ENCODE assay signal across 1 cellular context in genomic region chr22:50146440-50147228, GRCh38.
A peak's percentile ranks its signal among the peaks of the same experiment; 100 is the strongest.
TF ChIP-seq lines count a peak whose summit lies in the region.

No MANE protein-coding gene starts in this region.

TF ChIP-seq in HepG2, 621 proteins besides CTCF, POLR2A, EP300 and RAD21 (continued from another document and continues in another):
- TF ChIP-seq TBP (CRISPR knock-in tag; IDR thresholded peaks at IDR 0.05), result no peak
- no peak for TF ChIP-seq ELF3 (CRISPR knock-in tag; IDR thresholded peaks at IDR 0.05)
- TF ChIP-seq, protein P1, sequence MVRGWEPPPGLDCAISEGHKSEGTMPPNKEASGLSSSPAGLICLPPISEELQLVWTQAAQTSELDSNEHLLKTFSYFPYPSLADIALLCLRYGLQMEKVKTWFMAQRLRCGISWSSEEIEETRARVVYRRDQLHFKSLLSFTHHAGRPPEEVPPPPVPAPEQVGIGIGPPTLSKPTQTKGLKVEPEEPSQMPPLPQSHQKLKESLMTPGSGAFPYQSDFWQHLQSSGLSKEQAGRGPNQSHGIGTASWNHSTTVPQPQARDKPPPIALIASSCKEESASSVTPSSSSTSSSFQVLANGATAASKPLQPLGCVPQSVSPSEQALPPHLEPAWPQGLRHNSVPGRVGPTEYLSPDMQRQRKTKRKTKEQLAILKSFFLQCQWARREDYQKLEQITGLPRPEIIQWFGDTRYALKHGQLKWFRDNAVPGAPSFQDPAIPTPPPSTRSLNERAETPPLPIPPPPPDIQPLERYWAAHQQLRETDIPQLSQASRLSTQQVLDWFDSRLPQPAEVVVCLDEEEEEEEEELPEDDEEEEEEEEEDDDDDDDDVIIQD (CRISPR knock-in tag; IDR thresholded peaks at IDR 0.05; ENCODE audit: low read depth), result no peak
- TF ChIP-seq ZNF260 (CRISPR knock-in tag; IDR thresholded peaks at IDR 0.05; ENCODE audit: borderline replicate concordance, low read depth), result no peak
- TF ChIP-seq ZNF577 (CRISPR knock-in tag; IDR thresholded peaks at IDR 0.05; ENCODE audit: borderline replicate concordance, low read depth), result no peak
- TF ChIP-seq, protein P2, sequence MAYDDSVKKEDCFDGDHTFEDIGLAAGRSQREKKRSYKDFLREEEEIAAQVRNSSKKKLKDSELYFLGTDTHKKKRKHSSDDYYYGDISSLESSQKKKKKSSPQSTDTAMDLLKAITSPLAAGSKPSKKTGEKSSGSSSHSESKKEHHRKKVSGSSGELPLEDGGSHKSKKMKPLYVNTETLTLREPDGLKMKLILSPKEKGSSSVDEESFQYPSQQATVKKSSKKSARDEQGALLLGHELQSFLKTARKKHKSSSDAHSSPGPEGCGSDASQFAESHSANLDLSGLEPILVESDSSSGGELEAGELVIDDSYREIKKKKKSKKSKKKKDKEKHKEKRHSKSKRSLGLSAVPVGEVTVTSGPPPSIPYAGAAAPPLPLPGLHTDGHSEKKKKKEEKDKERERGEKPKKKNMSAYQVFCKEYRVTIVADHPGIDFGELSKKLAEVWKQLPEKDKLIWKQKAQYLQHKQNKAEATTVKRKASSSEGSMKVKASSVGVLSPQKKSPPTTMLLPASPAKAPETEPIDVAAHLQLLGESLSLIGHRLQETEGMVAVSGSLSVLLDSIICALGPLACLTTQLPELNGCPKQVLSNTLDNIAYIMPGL (CRISPR knock-in tag; IDR thresholded peaks at IDR 0.05; ENCODE audit: borderline replicate concordance in 1 of 2, low read depth in 1 of 2), result peak in 1 of 2 experiments; percentile 57; a peak in 3 of 4 replicates
- no peak for TF ChIP-seq MNT (IDR thresholded peaks at IDR 0.05)
- no peak for TF ChIP-seq MAF1 (CRISPR knock-in tag; IDR thresholded peaks at IDR 0.05; ENCODE audit: borderline replicate concordance)
- 0 out of 2 replicates have a peak, but pooled peaks have one; percentile 19 for TF ChIP-seq EED (CRISPR knock-in tag; IDR thresholded peaks at IDR 0.05)
- no peak for TF ChIP-seq ZNF569 (CRISPR knock-in tag; IDR thresholded peaks at IDR 0.05; ENCODE audit: borderline replicate concordance)
- TF ChIP-seq TARDBP (CRISPR knock-in tag; IDR thresholded peaks at IDR 0.05), result peak; percentile 58
- TF ChIP-seq, protein P3, sequence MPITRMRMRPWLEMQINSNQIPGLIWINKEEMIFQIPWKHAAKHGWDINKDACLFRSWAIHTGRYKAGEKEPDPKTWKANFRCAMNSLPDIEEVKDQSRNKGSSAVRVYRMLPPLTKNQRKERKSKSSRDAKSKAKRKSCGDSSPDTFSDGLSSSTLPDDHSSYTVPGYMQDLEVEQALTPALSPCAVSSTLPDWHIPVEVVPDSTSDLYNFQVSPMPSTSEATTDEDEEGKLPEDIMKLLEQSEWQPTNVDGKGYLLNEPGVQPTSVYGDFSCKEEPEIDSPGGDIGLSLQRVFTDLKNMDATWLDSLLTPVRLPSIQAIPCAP (CRISPR knock-in tag; IDR thresholded peaks at IDR 0.05; ENCODE audit: low read depth), result no peak
- TF ChIP-seq FOXK2 (IDR thresholded peaks at IDR 0.05), result no peak
- TF ChIP-seq, protein P4, sequence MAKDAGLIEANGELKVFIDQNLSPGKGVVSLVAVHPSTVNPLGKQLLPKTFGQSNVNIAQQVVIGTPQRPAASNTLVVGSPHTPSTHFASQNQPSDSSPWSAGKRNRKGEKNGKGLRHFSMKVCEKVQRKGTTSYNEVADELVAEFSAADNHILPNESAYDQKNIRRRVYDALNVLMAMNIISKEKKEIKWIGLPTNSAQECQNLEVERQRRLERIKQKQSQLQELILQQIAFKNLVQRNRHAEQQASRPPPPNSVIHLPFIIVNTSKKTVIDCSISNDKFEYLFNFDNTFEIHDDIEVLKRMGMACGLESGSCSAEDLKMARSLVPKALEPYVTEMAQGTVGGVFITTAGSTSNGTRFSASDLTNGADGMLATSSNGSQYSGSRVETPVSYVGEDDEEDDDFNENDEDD (CRISPR knock-in tag; IDR thresholded peaks at IDR 0.05; ENCODE audit: borderline replicate concordance), result no peak
- TF ChIP-seq ZNF570 (CRISPR knock-in tag; IDR thresholded peaks at IDR 0.05; ENCODE audit: borderline replicate concordance), result no peak
- TF ChIP-seq NFKB2 (CRISPR knock-in tag; IDR thresholded peaks at IDR 0.05; ENCODE audit: borderline replicate concordance), result peak; percentile 66; the same call in 1 of the 2 replicates
- no peak for TF ChIP-seq TCF7L2 (IDR thresholded peaks at IDR 0.05; ENCODE audit: low read depth, low read length)
- TF ChIP-seq CC2D1A (CRISPR knock-in tag; IDR thresholded peaks at IDR 0.05), result no peak
- no peak for TF ChIP-seq ZSCAN30 (CRISPR knock-in tag; IDR thresholded peaks at IDR 0.05)
- TF ChIP-seq, protein P5, sequence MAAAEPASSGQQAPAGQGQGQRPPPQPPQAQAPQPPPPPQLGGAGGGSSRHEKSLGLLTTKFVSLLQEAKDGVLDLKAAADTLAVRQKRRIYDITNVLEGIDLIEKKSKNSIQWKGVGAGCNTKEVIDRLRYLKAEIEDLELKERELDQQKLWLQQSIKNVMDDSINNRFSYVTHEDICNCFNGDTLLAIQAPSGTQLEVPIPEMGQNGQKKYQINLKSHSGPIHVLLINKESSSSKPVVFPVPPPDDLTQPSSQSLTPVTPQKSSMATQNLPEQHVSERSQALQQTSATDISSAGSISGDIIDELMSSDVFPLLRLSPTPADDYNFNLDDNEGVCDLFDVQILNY (CRISPR knock-in tag; conservative IDR thresholded peaks at IDR 0.05), result 0 out of 2 replicates have a peak, but pooled peaks have one; percentile 22
- no peak for TF ChIP-seq IRX3 (CRISPR knock-in tag; IDR thresholded peaks at IDR 0.05; ENCODE audit: borderline replicate concordance, low read depth)
- TF ChIP-seq IKZF5 (CRISPR knock-in tag; IDR thresholded peaks at IDR 0.05), result no peak
- 0 out of 2 replicates have a peak, but pooled peaks have one; percentile 51 for TF ChIP-seq MIXL1 (CRISPR knock-in tag; IDR thresholded peaks at IDR 0.05)
- TF ChIP-seq GABPA (IDR thresholded peaks at IDR 0.05; ENCODE audit: low read depth, low read length), result no peak
- TF ChIP-seq GABPA (CRISPR knock-in tag; IDR thresholded peaks at IDR 0.05; ENCODE audit: low read depth), result no peak
- TF ChIP-seq ZNF780A (CRISPR knock-in tag; IDR thresholded peaks at IDR 0.05), result no peak
- TF ChIP-seq EZH2 (conservative IDR thresholded peaks at IDR 0.05; ENCODE audit: low read depth, low read length), result no peak
- no peak for TF ChIP-seq GPN1 (CRISPR knock-in tag; IDR thresholded peaks at IDR 0.05; ENCODE audit: borderline replicate concordance)
- TF ChIP-seq, protein P6, sequence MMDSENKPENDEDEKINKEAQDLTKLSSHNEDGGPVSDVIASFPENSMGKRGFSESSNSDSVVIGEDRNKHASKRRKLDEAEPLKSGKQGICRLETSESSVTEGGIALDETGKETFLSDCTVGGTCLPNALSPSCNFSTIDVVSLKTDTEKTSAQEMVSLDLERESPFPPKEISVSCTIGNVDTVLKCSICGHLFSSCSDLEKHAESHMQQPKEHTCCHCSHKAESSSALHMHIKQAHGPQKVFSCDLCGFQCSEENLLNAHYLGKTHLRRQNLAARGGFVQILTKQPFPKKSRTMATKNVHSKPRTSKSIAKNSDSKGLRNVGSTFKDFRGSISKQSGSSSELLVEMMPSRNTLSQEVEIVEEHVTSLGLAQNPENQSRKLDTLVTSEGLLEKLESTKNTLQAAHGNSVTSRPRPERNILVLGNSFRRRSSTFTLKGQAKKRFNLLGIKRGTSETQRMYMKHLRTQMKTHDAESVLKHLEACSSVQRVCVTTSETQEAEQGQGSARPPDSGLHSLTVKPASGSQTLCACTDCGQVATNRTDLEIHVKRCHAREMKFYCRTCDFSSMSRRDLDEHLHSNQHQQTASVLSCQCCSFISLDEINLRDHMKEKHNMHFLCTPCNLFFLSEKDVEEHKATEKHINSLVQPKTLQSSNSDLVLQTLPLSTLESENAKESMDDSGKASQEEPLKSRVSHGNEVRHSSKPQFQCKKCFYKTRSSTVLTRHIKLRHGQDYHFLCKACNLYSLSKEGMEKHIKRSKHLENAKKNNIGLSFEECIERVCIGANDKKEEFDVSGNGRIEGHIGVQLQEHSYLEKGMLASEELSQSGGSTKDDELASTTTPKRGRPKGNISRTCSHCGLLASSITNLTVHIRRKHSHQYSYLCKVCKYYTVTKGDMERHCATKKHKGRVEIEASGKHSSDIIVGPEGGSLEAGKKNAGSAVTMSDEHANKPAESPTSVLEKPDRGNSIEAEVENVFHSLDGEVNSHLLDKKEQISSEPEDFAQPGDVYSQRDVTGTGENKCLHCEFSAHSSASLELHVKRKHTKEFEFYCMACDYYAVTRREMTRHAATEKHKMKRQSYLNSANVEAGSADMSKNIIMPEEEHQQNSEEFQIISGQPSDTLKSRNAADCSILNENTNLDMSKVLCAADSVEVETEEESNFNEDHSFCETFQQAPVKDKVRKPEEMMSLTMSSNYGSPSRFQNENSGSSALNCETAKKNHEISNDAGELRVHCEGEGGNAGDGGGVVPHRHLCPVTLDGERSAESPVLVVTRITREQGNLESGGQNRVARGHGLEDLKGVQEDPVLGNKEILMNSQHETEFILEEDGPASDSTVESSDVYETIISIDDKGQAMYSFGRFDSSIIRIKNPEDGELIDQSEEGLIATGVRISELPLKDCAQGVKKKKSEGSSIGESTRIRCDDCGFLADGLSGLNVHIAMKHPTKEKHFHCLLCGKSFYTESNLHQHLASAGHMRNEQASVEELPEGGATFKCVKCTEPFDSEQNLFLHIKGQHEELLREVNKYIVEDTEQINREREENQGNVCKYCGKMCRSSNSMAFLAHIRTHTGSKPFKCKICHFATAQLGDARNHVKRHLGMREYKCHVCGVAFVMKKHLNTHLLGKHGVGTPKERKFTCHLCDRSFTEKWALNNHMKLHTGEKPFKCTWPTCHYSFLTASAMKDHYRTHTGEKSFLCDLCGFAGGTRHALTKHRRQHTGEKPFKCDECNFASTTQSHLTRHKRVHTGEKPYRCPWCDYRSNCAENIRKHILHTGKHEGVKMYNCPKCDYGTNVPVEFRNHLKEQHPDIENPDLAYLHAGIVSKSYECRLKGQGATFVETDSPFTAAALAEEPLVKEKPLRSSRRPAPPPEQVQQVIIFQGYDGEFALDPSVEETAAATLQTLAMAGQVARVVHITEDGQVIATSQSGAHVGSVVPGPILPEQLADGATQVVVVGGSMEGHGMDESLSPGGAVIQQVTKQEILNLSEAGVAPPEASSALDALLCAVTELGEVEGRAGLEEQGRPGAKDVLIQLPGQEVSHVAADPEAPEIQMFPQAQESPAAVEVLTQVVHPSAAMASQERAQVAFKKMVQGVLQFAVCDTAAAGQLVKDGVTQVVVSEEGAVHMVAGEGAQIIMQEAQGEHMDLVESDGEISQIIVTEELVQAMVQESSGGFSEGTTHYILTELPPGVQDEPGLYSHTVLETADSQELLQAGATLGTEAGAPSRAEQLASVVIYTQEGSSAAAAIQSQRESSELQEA (CRISPR knock-in tag; IDR thresholded peaks at IDR 0.05; ENCODE audit: not compliant biosample characterization), result no peak
- no peak; the same call in 1 of the 2 replicates for TF ChIP-seq ZSCAN21 (CRISPR knock-in tag; IDR thresholded peaks at IDR 0.05; ENCODE audit: borderline replicate concordance)
- 0 out of 2 replicates have a peak, but pooled peaks have one; percentile 24 for TF ChIP-seq NFYC (CRISPR knock-in tag; IDR thresholded peaks at IDR 0.05)
- TF ChIP-seq ZNF101 (CRISPR knock-in tag; IDR thresholded peaks at IDR 0.05; ENCODE audit: borderline replicate concordance, low read depth), result no peak
- TF ChIP-seq ZNF703 (CRISPR knock-in tag; IDR thresholded peaks at IDR 0.05; ENCODE audit: borderline replicate concordance), result no peak
- TF ChIP-seq TBL1XR1 (IDR thresholded peaks at IDR 0.05; ENCODE audit: borderline replicate concordance, low read length, partially characterized antibody), result no peak
- no peak for TF ChIP-seq MAFF (IDR thresholded peaks at IDR 0.05; ENCODE audit: low read depth, low read length)
- TF ChIP-seq CCDC6 (CRISPR knock-in tag; IDR thresholded peaks at IDR 0.05), result peak; percentile 66; the same call in 1 of the 2 replicates
- no peak for TF ChIP-seq ZNF841 (CRISPR knock-in tag; IDR thresholded peaks at IDR 0.05; ENCODE audit: borderline replicate concordance)
- no peak for TF ChIP-seq RBM22 (optimal IDR thresholded peaks at IDR 0.05; ENCODE audit: low read length)
- TF ChIP-seq KDM6A (CRISPR knock-in tag; IDR thresholded peaks at IDR 0.05; ENCODE audit: low read depth), result no peak
- TF ChIP-seq, protein P7, sequence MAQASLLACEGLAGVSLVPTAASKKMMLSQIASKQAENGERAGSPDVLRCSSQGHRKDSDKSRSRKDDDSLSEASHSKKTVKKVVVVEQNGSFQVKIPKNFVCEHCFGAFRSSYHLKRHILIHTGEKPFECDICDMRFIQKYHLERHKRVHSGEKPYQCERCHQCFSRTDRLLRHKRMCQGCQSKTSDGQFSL (CRISPR knock-in tag; IDR thresholded peaks at IDR 0.05), result no peak
- peak; percentile 90; the same call in 1 of the 2 replicates for TF ChIP-seq ZSCAN20 (CRISPR knock-in tag; IDR thresholded peaks at IDR 0.05; ENCODE audit: borderline replicate concordance)
- peak; percentile 91 for TF ChIP-seq MTA1 (CRISPR knock-in tag; IDR thresholded peaks at IDR 0.05; ENCODE audit: borderline replicate concordance)
